ENCODE assay signal across 8 cellular contexts in the genomic region with DNA sequence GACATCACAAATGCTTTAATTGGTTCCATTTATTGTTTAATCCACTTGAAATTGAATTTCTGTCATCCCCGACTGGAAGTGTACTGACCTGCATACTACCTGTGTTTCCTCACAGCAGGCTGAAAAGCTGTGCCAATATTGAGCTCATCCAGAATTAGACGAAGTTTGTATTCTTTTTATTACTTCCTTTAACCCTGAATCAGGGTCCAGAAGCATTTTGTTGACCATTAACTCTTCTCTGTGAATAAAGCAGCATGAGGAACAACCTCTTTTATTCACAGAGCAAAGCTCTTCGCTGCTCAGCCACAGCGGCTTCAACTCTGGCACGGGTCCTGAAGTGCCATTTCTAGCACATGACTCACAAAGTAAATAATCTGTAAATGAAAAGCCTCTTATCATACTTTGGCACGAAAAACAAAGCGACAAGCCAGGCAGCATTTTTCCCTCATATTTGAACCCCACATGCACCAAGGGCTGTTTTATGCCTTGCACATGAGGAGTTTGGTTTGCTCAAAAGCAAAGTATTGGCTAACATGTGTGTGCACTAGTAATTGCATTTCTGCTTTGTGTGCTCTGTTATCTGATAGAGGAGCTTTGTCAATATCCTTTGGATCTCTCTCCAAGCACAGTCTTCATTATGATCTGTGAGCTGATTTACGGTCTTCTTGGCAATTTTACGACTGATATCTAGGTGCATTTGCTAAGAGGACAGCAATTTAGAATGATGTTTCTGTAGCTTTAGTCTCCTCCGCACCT. TPM values are rescaled to one million over a fixed set of nuclear protein-coding genes. Genes with fewer than 3 reads are reported as not detected.
A peak's percentile ranks its signal among the peaks of the same experiment; 100 is the strongest.
DNase-seq lines count a peak whose midpoint lies in the region; ATAC-seq and TF ChIP-seq lines count a peak whose summit lies in the region.

No MANE protein-coding gene starts in this region.

- H3K4me3 Mint-ChIP-seq in T-helper 17 cell, result no peak overlapping the region

- ATAC-seq in HG02884 (IDR thresholded peaks at IDR 0.05; ENCODE audit: unreplicated experiment) (no peak), T-helper 17 cell (no peak)

- H3K36me3 Mint-ChIP-seq in T-helper 17 cell (ENCODE audit: low read depth), result no peaks in the 10 kb centered on the region

- TF ChIP-seq CTCF in 22Rv1 (IDR thresholded peaks at IDR 0.05), result peak; percentile 21

- peak; percentile 95 for DNase-seq in LoVo (ENCODE audit: low spot score)
- DNase-seq in SW480 (ENCODE audit: low spot score), result peak; percentile 88
- DNase-seq in globus pallidus (ENCODE audit: low spot score), result peak; percentile 53
- peak; percentile 32 for DNase-seq in putamen (ENCODE audit: low spot score)
- DNase-seq in SKM-1 (lab: John Stamatoyannopoulos, UW; ENCODE audit: unreplicated experiment), result no peak
- no peak for DNase-seq in T-helper 17 cell

- no peak overlapping the region for H3K27ac Mint-ChIP-seq in T-helper 17 cell

- H3K9me3 ChIP-seq in T-helper 17 cell (ENCODE audit: control insufficient read depth, low read length, poor library complexity, severe bottlenecking), result no peaks in the 10 kb centered on the region

- H3K27me3 Mint-ChIP-seq in T-helper 17 cell, result peaks cover 45% of the 10 kb centered on the region

- peak overlapping the region; percentile 100 for H3K27ac ChIP-seq in 22Rv1

- peaks cover 8% of the 10 kb centered on the region for H3K4me1 Mint-ChIP-seq in T-helper 17 cell

RNA-seq across cellular contexts. Expression of a gene that starts 33.0 kb away (rescaled TPM):
- 1 to 10 TPM in 1 of 2 donors, under 1 TPM in 1; 0.70 to 4.1 TPM for total RNA-seq in T-helper 17 cell

RNA-seq across cellular contexts. Expression of a gene that starts 52.4 kb away (rescaled TPM):
- 10 to 100 TPM; 44.0 to 45.8 TPM for total RNA-seq in T-helper 17 cell

RNA-seq across cellular contexts. Expression of a gene that starts 57.8 kb away (rescaled TPM):
- 1 to 10 TPM; 1.2 to 1.5 TPM for total RNA-seq in T-helper 17 cell

Comparison
In these comparisons a context has a peak if more than half of its experiments do, and no peak if none do; other contexts are left out.
1. DNase-seq: peak in LoVo (single experiment), SW480 (single experiment), globus pallidus (single experiment) and putamen (single experiment); none in SKM-1 (single experiment) and T-helper 17 cell (0 of 3).